ENCODE assay signal across 9 cellular contexts in genomic region chr7:134316539-134317344, GRCh38. TPM values are rescaled to one million over a fixed set of nuclear protein-coding genes. Genes with fewer than 3 reads are reported as not detected.
A peak's percentile ranks its signal among the peaks of the same experiment; 100 is the strongest.
DNase-seq lines count a peak whose midpoint lies in the region; ATAC-seq, FAIRE-seq and TF ChIP-seq lines count a peak whose summit lies in the region.
"Had no signal": no experiment of that assay in that cellular context is flagged by ENCODE, and none has a peak within 500 bp of the region (broad histone marks: within the 10 kb centered on the region; RNA-seq: fewer than 3 reads in every experiment).

SLC35B4 (minus strand) TSS chr7:134316930; CDS start chr7:134316751, 179 bp downstream.

- peaks cover 2 to 7% of the 10 kb centered on the region in 2 donors for H3K4me1 ChIP-seq in small intestine (ENCODE audit: control insufficient read depth in 2 of 2, insufficient read depth in 1 of 2, low read depth in 1 of 2, low read length in 1 of 2)

- peak within 1 kb of the TSS; percentile 66 for H3K4me3 ChIP-seq in WERI-Rb-1 (ENCODE audit: low read depth, low read length)
- peak within 1 kb of the TSS; percentile 82 for H3K4me3 ChIP-seq in bronchial epithelial cell (ENCODE audit: low read depth, low read length)
- peak within 1 kb of the TSS; percentile 86 to 93 for H3K4me3 ChIP-seq in small intestine (ENCODE audit: low read depth in 1 of 2, low read length in 2 of 2)

- H3K27ac ChIP-seq in WERI-Rb-1, result peak within 1 kb of the TSS; percentile 69
- H3K27ac ChIP-seq in small intestine (ENCODE audit: low read depth in 1 of 2, low read length in 1 of 2), result peak within 1 kb of the TSS; percentile 80 to 86

- no peaks in the 10 kb centered on the region for H3K9me3 ChIP-seq in WERI-Rb-1 (ENCODE audit: severe bottlenecking)
- H3K9me3 ChIP-seq in small intestine (ENCODE audit: control insufficient read depth, low read depth), result no peaks in the 10 kb centered on the region

- peak; percentile 98 for DNase-seq in AG08395 (ENCODE audit: low spot score)
- peak; percentile 99 for DNase-seq in NCI-H2227 (lab: John Stamatoyannopoulos, UW; ENCODE audit: unreplicated experiment)
- peak; percentile 98 for DNase-seq in WERI-Rb-1
- DNase-seq in bronchial epithelial cell (ENCODE audit: low read depth), result peak; percentile 94
- DNase-seq in iPS-NIHi11 (ENCODE audit: low spot score), result peak; percentile 99
- peak; percentile 97 for DNase-seq in small intestine

- FAIRE-seq in bronchial epithelial cell (lab: Jason Lieb, UNC) (no peak), small intestine (lab: Jason Lieb, UNC) (no peak)
- FAIRE-seq: colon had no signal

- H3K27me3 ChIP-seq in WERI-Rb-1 (ENCODE audit: insufficient read depth, low read depth, severe bottlenecking) (no peaks in the 10 kb centered on the region), bronchial epithelial cell (ENCODE audit: control insufficient read depth, insufficient read depth, low read length) (no peaks in the 10 kb centered on the region), small intestine (ENCODE audit: control insufficient read depth in 2 of 2, insufficient read depth in 2 of 2, low read length in 2 of 2) (peaks cover 0 to 2% of the 10 kb centered on the region in 2 donors)

- H3K36me3 ChIP-seq in WERI-Rb-1 (no peaks in the 10 kb centered on the region; the same call in none of the 2 replicates), bronchial epithelial cell (ENCODE audit: control insufficient read depth, insufficient read depth, low read length) (no peaks in the 10 kb centered on the region), small intestine (ENCODE audit: control insufficient read depth in 2 of 2, insufficient read depth in 2 of 2, low read length in 2 of 2) (no peaks in the 10 kb centered on the region)

- 0% methylated on average over 55 to 69 of the region's 69 CpGs for WGBS in small intestine, 3 donors

- ATAC-seq in GM18873 (IDR thresholded peaks at IDR 0.05; ENCODE audit: low FRiP score, unreplicated experiment) (peak; percentile 98), HG03139 (IDR thresholded peaks at IDR 0.05; ENCODE audit: unreplicated experiment) (peak; percentile 98)

- no peak for TF ChIP-seq CTCF in WERI-Rb-1 (IDR thresholded peaks at IDR 0.05; ENCODE audit: low read depth, low read length)
- TF ChIP-seq CTCF in bronchial epithelial cell (IDR thresholded peaks at IDR 0.05; ENCODE audit: insufficient read depth, low read length, severe bottlenecking), result peak; percentile 32

RNA-seq across cellular contexts. Expression of gene SLC35B4, which starts in this region (rescaled TPM):
- 8.2 and 11.5 TPM in 2 replicates for total RNA-seq in bronchial epithelial cell
- 1 to 10 TPM; 2.7 to 4.5 (median 3.8) TPM for polyA plus RNA-seq in small intestine

Comparison
In these comparisons a context has a peak if more than half of its experiments do, and no peak if none do; other contexts are left out.
1. Peak in every context shown above with its lines: DNase-seq, ATAC-seq, H3K4me3 ChIP-seq and H3K27ac ChIP-seq.